ENCODE assay signal across 8 cellular contexts in the genomic region with DNA sequence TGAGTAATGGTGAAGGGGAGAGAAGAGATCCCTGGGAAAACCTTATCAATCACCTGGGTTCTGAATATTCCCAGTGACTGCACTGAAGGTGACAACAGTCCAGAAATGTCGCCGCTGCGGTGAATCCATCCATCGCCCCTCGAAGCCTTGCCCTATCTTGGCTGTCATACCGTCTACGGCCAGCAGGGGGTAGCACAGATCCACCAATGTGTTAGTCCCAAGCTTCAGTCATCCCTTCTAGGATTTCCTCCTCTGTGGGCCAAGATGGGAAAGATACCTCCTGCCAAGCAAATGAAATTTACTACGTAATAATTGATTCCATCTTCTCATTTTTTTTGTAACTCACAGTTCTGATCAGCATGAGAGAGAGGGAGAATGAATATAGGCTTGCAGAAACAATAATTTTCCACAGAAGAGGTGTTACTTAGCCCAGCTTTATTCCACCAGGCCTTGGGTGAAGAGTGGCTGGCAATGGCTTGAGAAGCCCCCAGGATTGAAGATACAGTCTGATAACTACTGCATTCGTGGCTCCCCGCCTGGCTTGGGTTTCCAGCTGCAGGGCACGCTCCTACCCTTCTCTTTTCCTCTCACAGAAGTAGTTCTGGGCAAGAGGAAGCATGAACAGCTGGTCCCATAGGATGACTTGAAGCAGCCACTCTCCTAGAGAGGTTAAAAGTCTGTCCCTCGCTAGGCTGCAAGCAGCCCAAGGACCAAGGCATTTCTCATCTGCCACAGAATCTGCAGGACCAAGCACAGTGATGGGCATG. TPM values are rescaled to one million over a fixed set of nuclear protein-coding genes. Genes with fewer than 3 reads are reported as not detected.
A peak's percentile ranks its signal among the peaks of the same experiment; 100 is the strongest.
DNase-seq lines count a peak whose midpoint lies in the region; ATAC-seq, FAIRE-seq and TF ChIP-seq lines count a peak whose summit lies in the region.

No MANE protein-coding gene starts in this region.

- H3K4me1 Mint-ChIP-seq in CD4-positive, alpha-beta memory T cell: peaks cover 21 to 49% (median 24%) of the 10 kb centered on the region in 4 donors

- TF ChIP-seq POLR2A in IMR-90 (IDR thresholded peaks at IDR 0.05; ENCODE audit: low read depth, low read length) (peak; percentile 39; the same call in 1 of the 2 replicates), H1 (IDR thresholded peaks at IDR 0.05; ENCODE audit: control extremely low read depth in 1 of 2, low read depth in 2 of 2, low read length in 2 of 2) (no peak)

- no peak overlapping the region for H2AK5ac ChIP-seq in IMR-90 (ENCODE audit: low read depth, low read length)
- no peak overlapping the region for H2AK5ac ChIP-seq in H1 (ENCODE audit: low read depth, low read length)

- H3K4ac ChIP-seq in IMR-90 (ENCODE audit: low read depth, low read length): no peak overlapping the region
- H3K4ac ChIP-seq in H1 (replicated peaks; ENCODE audit: insufficient read length, low read depth, low read length): no peak overlapping the region

- H3K23ac ChIP-seq in IMR-90 (ENCODE audit: low read depth, low read length) (no peak overlapping the region), H1 (ENCODE audit: insufficient read length) (no peak overlapping the region)

- H4K91ac ChIP-seq in IMR-90 (ENCODE audit: insufficient read depth, low read depth, low read length): no peak overlapping the region
- no peak overlapping the region for H4K91ac ChIP-seq in H1 (replicated peaks; ENCODE audit: insufficient read length, low read length)

- H3K36me3 ChIP-seq in CD4-positive, alpha-beta memory T cell (ENCODE audit: insufficient read depth, low read length): peaks cover 23% of the 10 kb centered on the region
- no peaks in the 10 kb centered on the region for H3K36me3 ChIP-seq in IMR-90 (ENCODE audit: control insufficient read depth, insufficient read depth, low read length)
- no peaks in the 10 kb centered on the region for H3K36me3 ChIP-seq in NT2/D1 (ENCODE audit: insufficient read depth, insufficient read length, low read length)
- no peaks in the 10 kb centered on the region for H3K36me3 ChIP-seq in H1 (ENCODE audit: control insufficient read depth in 2 of 4, insufficient read depth in 4 of 4, low read length in 3 of 4)

- H3K56ac ChIP-seq in IMR-90 (ENCODE audit: extremely low read depth, insufficient read depth, low read length) (no peak overlapping the region), H1 (replicated peaks; ENCODE audit: insufficient read length, low read depth, low read length) (no peak overlapping the region)

- intact Hi-C loops in CD4-positive, alpha-beta memory T cell (cut with micrococcal nuclease): loop anchor here (1.0 to 2.0 kb wide), 5 partner anchors 10 to 166 kb away; no protein-coding TSS in a partner anchor
- intact Hi-C loops in IMR-90 (cut with micrococcal nuclease): loop anchor here (1.0 to 10.0 kb wide), 6 partner anchors 16 to 616 kb away; partner anchors contain the start of gene MAP3K14

- BruUV-seq in IMR-90 (replicated peaks; lab: Mats Ljungman, UMichigan): no TSS peak

- H3K4me3 Mint-ChIP-seq in CD4-positive, alpha-beta memory T cell: peak overlapping the region; percentile 88 to 95 (median 92)

- H2BK20ac ChIP-seq in IMR-90 (ENCODE audit: low read depth, low read length) (no peak overlapping the region), H1 (ENCODE audit: low read length) (no peak overlapping the region; the same call in 1 of the 2 replicates)

- H3K27ac ChIP-seq in CD4-positive, alpha-beta memory T cell (ENCODE audit: low read depth, low read length): peak overlapping the region; percentile 12
- H3K27ac ChIP-seq in IMR-90 (ENCODE audit: insufficient read depth, low read length): no peak overlapping the region
- no peak overlapping the region for H3K27ac ChIP-seq in H1 (ENCODE audit: low read depth, low read length)

- WGBS in IMR-90 (ENCODE audit: extremely low coverage in 2 of 2, insufficient read length in 1 of 2), 2 experiments: 83% methylated on average over 1 of the region's 12 CpGs; no CpG with 5 or more reads in 1 of the 2 experiments
- 28% methylated on average over 12 of the region's 12 CpGs; no CpG with 5 or more reads in 1 of the 2 experiments for WGBS in H1 (ENCODE audit: extremely low coverage in 1 of 2, insufficient coverage in 1 of 2, insufficient read length in 1 of 2, insufficient replicate concordance in 2 of 2, low coverage in 1 of 2, low lambda C conversion rate in 2 of 2, missing lambda C conversion rate in 1 of 2), 2 experiments

- peak; percentile 97 for TF ChIP-seq RAD21 in IMR-90 (IDR thresholded peaks at IDR 0.05; ENCODE audit: low read length)
- peak; percentile 96 to 97 for TF ChIP-seq RAD21 in H1 (IDR thresholded peaks at IDR 0.05 in 1 of 2, conservative IDR thresholded peaks at IDR 0.05 in 1 of 2; ENCODE audit: low read depth in 2 of 2, low read length in 2 of 2)

- peak overlapping the region in 1 of 2 donors; percentile 13 for H3K4me3 ChIP-seq in CD4-positive, alpha-beta memory T cell (ENCODE audit: low read length in 2 of 2)
- no peak overlapping the region for H3K4me3 ChIP-seq in IMR-90 (ENCODE audit: insufficient read depth, low read depth, low read length)
- H3K4me3 ChIP-seq in NT2/D1 (ENCODE audit: insufficient read length, low read depth): no peak overlapping the region
- no peak overlapping the region for H3K4me3 ChIP-seq in H1 (ENCODE audit: extremely low read depth in 1 of 4, insufficient read depth in 2 of 4, low read depth in 3 of 4, low read length in 4 of 4)

- H3K79me1 ChIP-seq in IMR-90 (ENCODE audit: low read depth in 1 of 2, low read length in 2 of 2): no peaks in the 10 kb centered on the region; a peak in 1 of 4 replicates
- H3K79me1 ChIP-seq in H1 (ENCODE audit: low read depth, low read length): no peaks in the 10 kb centered on the region

- no peak for TF ChIP-seq EP300 in H1 (IDR thresholded peaks at IDR 0.05; ENCODE audit: borderline replicate concordance in 1 of 2, low read depth in 2 of 2, low read length in 2 of 2)

- no peaks in the 10 kb centered on the region for H3K9me3 Mint-ChIP-seq in CD4-positive, alpha-beta memory T cell

- POLR2A ChIA-PET in CD4-positive, alpha-beta memory T cell (lab: Charles Lee; ENCODE audit: partially characterized antibody): interaction anchor here (0.7 to 24.4 kb wide), 16 partner anchors 10 to 167 kb away, joined by 3 to 1143 read pairs (median 6); partner anchors contain the start of genes ACBD4, HEXIM1 and MAP3K14
- POLR2A ChIA-PET in IMR-90 (lab: Charles Lee; ENCODE audit: unreplicated experiment) (no interaction called here), H1 (lab: Charles Lee; ENCODE audit: partially characterized antibody) (interaction anchor here (0.6 to 6.5 kb wide), 8 partner anchors 13 to 210 kb away, joined by 3 to 54 read pairs (median 4); partner anchors contain the start of genes HEXIM1 and HEXIM2)

- H4K5ac ChIP-seq in IMR-90 (ENCODE audit: low read depth, low read length) (no peak overlapping the region), H1 (ENCODE audit: insufficient read length, low read depth, low read length) (no peak overlapping the region)

- peaks cover 20 to 58% of the 10 kb centered on the region in 2 donors for H3K36me3 Mint-ChIP-seq in CD4-positive, alpha-beta memory T cell

- H4K8ac ChIP-seq in IMR-90 (ENCODE audit: low read depth in 2 of 2, low read length in 2 of 2) (no peak overlapping the region), H1 (ENCODE audit: extremely low read depth, insufficient read depth, low read length) (no peak overlapping the region; the same call in 1 of the 2 replicates)

- no peak overlapping the region for H3K14ac ChIP-seq in IMR-90 (replicated peaks; ENCODE audit: low read depth, low read length)
- no peak overlapping the region for H3K14ac ChIP-seq in H1 (ENCODE audit: insufficient read length)

- H3K27me3 ChIP-seq in CD4-positive, alpha-beta memory T cell (ENCODE audit: insufficient read depth, low read length): no peaks in the 10 kb centered on the region
- H3K27me3 ChIP-seq in IMR-90 (ENCODE audit: control insufficient read depth, insufficient read depth, low read length): peaks cover 15% of the 10 kb centered on the region
- H3K27me3 ChIP-seq in NT2/D1 (ENCODE audit: insufficient read depth, insufficient read length): peaks cover 48% of the 10 kb centered on the region
- H3K27me3 ChIP-seq in H1 (replicated peaks in 1 of 4; ENCODE audit: control insufficient read depth in 3 of 4, extremely low read depth in 1 of 4, insufficient read depth in 3 of 4, low read length in 3 of 4): peaks cover 15 to 42% (median 35%) of the 10 kb centered on the region in 4 experiments

- H3K4me1 ChIP-seq in CD4-positive, alpha-beta memory T cell (ENCODE audit: insufficient read depth, low read length): peaks cover 29% of the 10 kb centered on the region
- H3K4me1 ChIP-seq in IMR-90 (ENCODE audit: control insufficient read depth, insufficient read depth, low read length) (peaks cover 9% of the 10 kb centered on the region; the same call in 1 of the 2 replicates), NT2/D1 (ENCODE audit: insufficient read depth, insufficient read length) (peaks cover 11% of the 10 kb centered on the region), H1 (replicated peaks in 1 of 4; ENCODE audit: control insufficient read depth in 3 of 4, insufficient read depth in 4 of 4, low read length in 3 of 4) (peaks cover 0 to 9% (median 3%) of the 10 kb centered on the region in 4 experiments; a peak in 3 of 7 replicates)

- H3K27me3 Mint-ChIP-seq in CD4-positive, alpha-beta memory T cell: no peaks in the 10 kb centered on the region

- H2AFZ ChIP-seq in IMR-90 (replicated peaks; ENCODE audit: low read length, poor library complexity): peak overlapping the region; percentile 58
- H2AFZ ChIP-seq in H1 (ENCODE audit: low read length): no peak overlapping the region

- dilution Hi-C loops in IMR-90 (cut with HindIII; ENCODE audit: low sequenced_read_pairs, unreplicated experiment): no loop called here

- H2BK12ac ChIP-seq in H1 (ENCODE audit: low read depth, low read length): no peak overlapping the region

- CTCF ChIA-PET in CD4-positive, alpha-beta memory T cell (lab: Charles Lee; ENCODE audit: partially characterized antibody): interaction anchor here (0.5 to 10.3 kb wide), 34 partner anchors 14 to 175 kb away, joined by 3 to 449 read pairs (median 5); partner anchors contain the start of genes ACBD4, HEXIM1 and MAP3K14
- CTCF ChIA-PET in IMR-90 (lab: Yijun Ruan, JAX) (interaction anchor here (0.5 to 1.8 kb wide), 13 partner anchors 10 to 372 kb away, joined by 3 to 14 read pairs (median 4); partner anchors contain the start of gene ACBD4), H1 (lab: Charles Lee; ENCODE audit: partially characterized antibody) (interaction anchor here (0.7 to 9.3 kb wide), 47 partner anchors 9 to 214 kb away, joined by 3 to 282 read pairs (median 6); partner anchors contain the start of genes ACBD4, HEXIM1 and HEXIM2)

- no peaks in the 10 kb centered on the region for H3K79me2 ChIP-seq in H1 (ENCODE audit: control insufficient read depth in 1 of 2, insufficient read depth in 2 of 2, low read length in 2 of 2)

- FAIRE-seq in H1 (lab: Jason Lieb, UNC): peak; percentile 97

- TF ChIP-seq CTCF in IMR-90 (conservative IDR thresholded peaks at IDR 0.05; ENCODE audit: low read depth, low read length) (peak; percentile 98), H1 (IDR thresholded peaks at IDR 0.05; ENCODE audit: control extremely low read depth in 1 of 3, insufficient read depth in 1 of 3, low read depth in 1 of 3, low read length in 3 of 3) (peak; percentile 94 to 97 (median 97))

- in situ Hi-C loops in IMR-90 (cut with MboI; ENCODE audit: low sequenced_read_pairs): loop anchor here (5.0 to 25.0 kb wide), 3 partner anchors 168 to 636 kb away; no protein-coding TSS in a partner anchor

- H2AK9ac ChIP-seq in IMR-90 (replicated peaks; ENCODE audit: low read depth, low read length, poor library complexity): no peak overlapping the region

- H2BK120ac ChIP-seq in IMR-90 (ENCODE audit: low read depth, low read length): no peak overlapping the region
- no peak overlapping the region for H2BK120ac ChIP-seq in H1 (replicated peaks; ENCODE audit: low read depth, low read length)

- H3K18ac ChIP-seq in IMR-90 (ENCODE audit: low read depth, low read length) (no peak overlapping the region), H1 (ENCODE audit: extremely low read depth, low read length) (no peak overlapping the region)

- H3K23me2 ChIP-seq in H1 (ENCODE audit: low read depth, low read length): peaks cover 7% of the 10 kb centered on the region; the same call in 1 of the 2 replicates

- ATAC-seq in IMR-90 (ENCODE audit: low read depth) (peak; percentile 90), HG02938 (IDR thresholded peaks at IDR 0.05; ENCODE audit: unreplicated experiment) (no peak)

- H2BK15ac ChIP-seq in IMR-90 (ENCODE audit: low read depth, low read length) (no peak overlapping the region), H1 (ENCODE audit: low read length) (peak overlapping the region; percentile 95; the same call in 1 of the 2 replicates)

- H4K20me1 ChIP-seq in IMR-90 (ENCODE audit: insufficient read depth, low read length) (no peaks in the 10 kb centered on the region), H1 (replicated peaks in 1 of 2; ENCODE audit: control insufficient read depth in 1 of 2, insufficient read depth in 2 of 2, low read length in 2 of 2) (no peaks in the 10 kb centered on the region)

- H3K9me3 ChIP-seq in CD4-positive, alpha-beta memory T cell (ENCODE audit: control insufficient read depth in 1 of 2, low read length in 2 of 2): no peaks in the 10 kb centered on the region
- H3K9me3 ChIP-seq in IMR-90 (ENCODE audit: control insufficient read depth, insufficient read depth, low read length) (no peaks in the 10 kb centered on the region), NT2/D1 (ENCODE audit: insufficient read depth, low read length) (no peaks in the 10 kb centered on the region), H1 (ENCODE audit: insufficient read depth in 2 of 2, low read depth in 1 of 2, low read length in 1 of 2) (no peaks in the 10 kb centered on the region)

- H2BK5ac ChIP-seq in IMR-90 (ENCODE audit: low read depth, low read length, poor library complexity, severe bottlenecking) (no peak overlapping the region), H1 (ENCODE audit: low read depth, low read length) (no peak overlapping the region)

- peak overlapping the region; percentile 84 to 94 (median 91) for H3K27ac Mint-ChIP-seq in CD4-positive, alpha-beta memory T cell

- H3K4me2 ChIP-seq in IMR-90 (ENCODE audit: low read depth, low read length) (0 out of 2 replicates have a peak overlapping the region, but pooled peaks have one; percentile 34), H1 (ENCODE audit: insufficient read depth in 1 of 2, low read depth in 2 of 2, low read length in 2 of 2) (no peak overlapping the region)

- no peaks in the 10 kb centered on the region for H3K9me1 ChIP-seq in IMR-90 (ENCODE audit: insufficient read depth, low read length)

- peak; percentile 77 to 84 (median 82) for DNase-seq in CD4-positive, alpha-beta memory T cell
- DNase-seq in IMR-90: peak; percentile 77
- DNase-seq in NT2/D1 (ENCODE audit: low read depth, low spot score): peak; percentile 61
- DNase-seq in activated CD8-positive, alpha-beta memory T cell treated with anti-CD3 and anti-CD28 coated beads for 48 hours (ENCODE audit: low read depth in 2 of 3, low spot score in 2 of 3): peak; percentile 61 to 95 (median 91)
- peak in 1 of 2 experiments; percentile 99 for DNase-seq in H1 (ENCODE audit: low read depth in 1 of 2, low spot score in 2 of 2)
- peak; percentile 86 for DNase-seq in midbrain (lab: John Stamatoyannopoulos, UW)
- peak; percentile 80 to 91 for DNase-seq in stimulated activated CD8-positive, alpha-beta memory T cell treated with anti-CD3 and anti-CD28 coated beads, Interleukin-7, amount 100 ng/mL, for 1 hour (ENCODE audit: low read depth in 2 of 2)

- H3K9ac ChIP-seq in IMR-90 (ENCODE audit: low read depth, low read length) (no peak overlapping the region), NT2/D1 (ENCODE audit: insufficient read length, low read depth) (no peak overlapping the region), H1 (replicated peaks in 1 of 4; ENCODE audit: extremely low read depth in 1 of 4, low read depth in 3 of 4, low read length in 3 of 4) (no peak overlapping the region)

RNA-seq across cellular contexts. Expression of gene FMNL1, which starts 2.6 kb away (rescaled TPM):
- 100 to 1,000 TPM; 403 to 405 TPM for total RNA-seq in CD4-positive, alpha-beta memory T cell
- 10 to 100 TPM in 1 of 2 donors, 1 to 10 TPM in 1; 8.1 to 64.4 TPM for polyA plus RNA-seq in CD4-positive, alpha-beta memory T cell
- total RNA-seq in IMR-90 (2012; rRNA removed): 0.36 and 0.56 TPM in 2 replicates
- polyA plus RNA-seq in IMR-90 (2012; rRNA removed): 1.4 and 2.3 TPM in 2 replicates
- polyA plus RNA-seq in IMR-90 (2012; cell fraction: cytosol; rRNA removed): 4.2 and 5.3 TPM in 2 replicates
- polyA plus RNA-seq in IMR-90 (2012; cell fraction: nucleus; rRNA removed; ENCODE audit: low replicate concordance): 10.8 and 12.1 TPM in 2 replicates
- 8.6 and 9.8 TPM in 2 replicates for total RNA-seq in H1 (2021; fragmentation: NEBNext Ultra II Directional; extraction: Animal tissue kit (Norgen Biotek cat#: 25700))
- 2.5 and 5.3 TPM in 2 replicates for polyA plus RNA-seq in H1 (2011; rRNA removed)
- polyA plus RNA-seq in H1 (2011; cell fraction: cytosol; rRNA removed): 3.5 TPM
- 17.2 TPM for polyA plus RNA-seq in H1 (2011; cell fraction: nucleus; rRNA removed)
- polyA plus RNA-seq in H1 (2012, experiment 1 of 2): 6.9 to 11.7 TPM (median 8.4 TPM) in 4 replicates
- polyA plus RNA-seq in H1 (2012, experiment 2 of 2): 7.1 TPM
- polyA plus RNA-seq in H1 (2013, experiment 1 of 2): 6.8 TPM
- 7.0 TPM for polyA plus RNA-seq in H1 (2013, experiment 2 of 2)
- polyA minus RNA-seq in H1 (2011; rRNA and poly(A)+ RNA removed): 1.9 and 2.8 TPM in 2 replicates
- 3.7 TPM for polyA minus RNA-seq in H1 (2011; cell fraction: cytosol; rRNA and poly(A)+ RNA removed)
- polyA minus RNA-seq in H1 (2011; cell fraction: nucleus; rRNA and poly(A)+ RNA removed): 6.9 TPM

RNA-seq across cellular contexts. Expression of gene SPATA32, which starts 42.8 kb away (rescaled TPM):
- under 1 TPM; 0.22 to 0.41 TPM for total RNA-seq in CD4-positive, alpha-beta memory T cell
- polyA plus RNA-seq in CD4-positive, alpha-beta memory T cell: under 1 TPM; 0.25 to 0.49 TPM
- total RNA-seq in IMR-90 (2012; rRNA removed): under 0.01 and 0.18 TPM in 2 replicates
- not detected in 2 replicates for polyA plus RNA-seq in IMR-90 (2012; rRNA removed)
- not detected in 2 replicates for polyA plus RNA-seq in IMR-90 (2012; cell fraction: cytosol; rRNA removed)
- polyA plus RNA-seq in IMR-90 (2012; cell fraction: nucleus; rRNA removed; ENCODE audit: low replicate concordance): 0.09 TPM in 1 of 2 replicates, not detected in the other
- total RNA-seq in H1 (2021; fragmentation: NEBNext Ultra II Directional; extraction: Animal tissue kit (Norgen Biotek cat#: 25700)): not detected in 2 replicates
- 0.11 and 0.24 TPM in 2 replicates for polyA plus RNA-seq in H1 (2011; rRNA removed)
- polyA plus RNA-seq in H1 (2011; cell fraction: cytosol; rRNA removed): 0.19 TPM
- polyA plus RNA-seq in H1 (2011; cell fraction: nucleus; rRNA removed): 0.31 TPM
- polyA plus RNA-seq in H1 (2012, experiment 1 of 2): 0.15 to 0.52 TPM (median 0.28 TPM) in 3 of 4 replicates, not detected in the other
- polyA plus RNA-seq in H1 (2012, experiment 2 of 2): 0.13 TPM
- not detected for polyA plus RNA-seq in H1 (2013, experiment 1 of 2)
- 0.06 TPM for polyA plus RNA-seq in H1 (2013, experiment 2 of 2)
- polyA minus RNA-seq in H1 (2011; rRNA and poly(A)+ RNA removed): 0.27 and 0.38 TPM in 2 replicates
- not detected for polyA minus RNA-seq in H1 (2011; cell fraction: cytosol; rRNA and poly(A)+ RNA removed)
- polyA minus RNA-seq in H1 (2011; cell fraction: nucleus; rRNA and poly(A)+ RNA removed): not detected

RNA-seq across cellular contexts. Expression of gene HEXIM2, which starts 57.4 kb away (rescaled TPM):
- 1 to 10 TPM; 2.7 to 5.1 TPM for total RNA-seq in CD4-positive, alpha-beta memory T cell
- 1 to 10 TPM; 2.7 to 2.8 TPM for polyA plus RNA-seq in CD4-positive, alpha-beta memory T cell
- 5.6 and 6.1 TPM in 2 replicates for total RNA-seq in IMR-90 (2012; rRNA removed)
- 4.5 TPM in 2 replicates for polyA plus RNA-seq in IMR-90 (2012; rRNA removed)
- 5.2 and 10.6 TPM in 2 replicates for polyA plus RNA-seq in IMR-90 (2012; cell fraction: cytosol; rRNA removed)
- 2.9 and 6.9 TPM in 2 replicates for polyA plus RNA-seq in IMR-90 (2012; cell fraction: nucleus; rRNA removed; ENCODE audit: low replicate concordance)
- total RNA-seq in H1 (2021; fragmentation: NEBNext Ultra II Directional; extraction: Animal tissue kit (Norgen Biotek cat#: 25700)): 13.2 and 13.9 TPM in 2 replicates
- polyA plus RNA-seq in H1 (2011; rRNA removed): 7.5 and 10.6 TPM in 2 replicates
- 11.8 TPM for polyA plus RNA-seq in H1 (2011; cell fraction: cytosol; rRNA removed)
- 9.0 TPM for polyA plus RNA-seq in H1 (2011; cell fraction: nucleus; rRNA removed)
- polyA plus RNA-seq in H1 (2012, experiment 1 of 2): 7.8 to 13.6 TPM (median 12.5 TPM) in 4 replicates
- 13.0 TPM for polyA plus RNA-seq in H1 (2012, experiment 2 of 2)
- 4.2 TPM for polyA plus RNA-seq in H1 (2013, experiment 1 of 2)
- 4.1 TPM for polyA plus RNA-seq in H1 (2013, experiment 2 of 2)
- polyA minus RNA-seq in H1 (2011; rRNA and poly(A)+ RNA removed): 5.9 and 6.0 TPM in 2 replicates
- polyA minus RNA-seq in H1 (2011; cell fraction: cytosol; rRNA and poly(A)+ RNA removed): 5.0 TPM
- polyA minus RNA-seq in H1 (2011; cell fraction: nucleus; rRNA and poly(A)+ RNA removed): 5.5 TPM

Comparison
In these comparisons a context has a peak if more than half of its experiments do, and no peak if none do; other contexts are left out.
1. RNA of gene FMNL1, which starts 2.6 kb away (total RNA-seq): 403 to 405 TPM in CD4-positive, alpha-beta memory T cell; 8.6 to 9.8 TPM in H1 and 0.36 to 0.56 TPM in IMR-90; every median in the first group is over 10 times any median in the second.